Comparison of ENCODE assay signal across 9 cellular contexts in the genomic region with DNA sequence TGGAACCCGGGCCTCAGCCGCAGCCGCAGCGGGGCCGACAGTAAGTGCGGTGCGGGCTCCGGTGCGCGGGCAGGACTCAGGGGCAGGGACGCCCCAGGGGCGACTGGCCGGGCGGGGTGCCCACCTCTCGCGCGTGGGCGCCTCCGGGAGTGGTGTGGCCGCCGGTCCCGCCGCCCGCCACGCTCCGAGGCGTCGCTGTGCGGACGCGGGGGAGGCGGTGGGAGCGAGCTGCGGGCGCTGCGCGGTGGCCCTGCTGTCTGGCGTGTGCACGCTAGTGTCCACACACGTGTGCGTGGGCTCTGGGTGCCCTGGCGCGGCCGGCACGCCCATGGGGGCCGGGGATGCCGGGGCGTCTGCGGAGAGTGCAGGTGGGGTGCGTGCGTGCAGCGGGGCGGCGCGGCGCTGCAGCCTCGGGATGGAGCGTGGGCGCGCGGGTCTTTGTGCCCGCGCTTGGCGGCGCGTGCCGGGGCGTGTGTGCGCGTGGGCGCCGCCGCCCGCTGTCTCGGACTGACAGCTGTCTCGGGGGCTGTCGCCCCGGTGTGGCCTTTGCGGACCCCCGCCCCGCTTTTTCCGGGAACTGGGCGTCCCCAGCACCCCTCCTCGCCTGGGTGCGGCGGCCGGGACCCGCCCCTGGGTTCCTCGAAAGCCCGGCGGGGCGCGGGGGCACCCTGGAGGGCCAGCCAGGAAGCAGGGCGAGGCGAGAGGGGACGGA. TPM values are rescaled to one million over a fixed set of nuclear protein-coding genes. Genes with fewer than 3 reads are reported as not detected.
A peak's percentile ranks its signal among the peaks of the same experiment; 100 is the strongest.
DNase-seq lines count a peak whose midpoint lies in the region; ATAC-seq and TF ChIP-seq lines count a peak whose summit lies in the region.
"Had no signal": no experiment of that assay in that cellular context is flagged by ENCODE, and none has a peak within 500 bp of the region (broad histone marks: within the 10 kb centered on the region; RNA-seq: fewer than 3 reads in every experiment).

No MANE protein-coding gene starts in this region.

- peak overlapping the region; percentile 45 for H3K4me2 ChIP-seq in GM23248 (ENCODE audit: unreplicated experiment)
- H3K4me2 ChIP-seq: KMS-11 had no signal

- no peaks in the 10 kb centered on the region for H4K20me1 ChIP-seq in GM23248 (ENCODE audit: insufficient read depth)

- no peaks in the 10 kb centered on the region for H3F3A ChIP-seq in GM23248 (ENCODE audit: insufficient read depth)

- no peak for TF ChIP-seq CTCF in activated CD8-positive, alpha-beta T cell treated with anti-CD3 and anti-CD28 coated beads for 36 hours (IDR thresholded peaks at IDR 0.05)

- no peaks in the 10 kb centered on the region for H3K9me3 ChIP-seq in GM23248 (ENCODE audit: low read depth)
- H3K9me3 ChIP-seq in right cardiac atrium (ENCODE audit: control insufficient read depth, low read length), result no peaks in the 10 kb centered on the region

- no peak overlapping the region for H3K27ac Mint-ChIP-seq in activated CD8-positive, alpha-beta T cell treated with anti-CD3 and anti-CD28 coated beads for 36 hours

- POLR2A ChIA-PET in activated CD8-positive, alpha-beta T cell treated with anti-CD3 and anti-CD28 coated beads for 36 hours (lab: Charles Lee), result interaction anchor here (0.8 to 1.6 kb wide), 4 partner anchors 10 to 87 kb away, joined by 3 to 7 read pairs (median 5); a partner anchor contains a TSS

- H3K4me1 ChIP-seq in GM23248 (ENCODE audit: insufficient read depth) (0 out of 2 replicates have a peak, but pooled peaks cover 2% of the 10 kb centered on the region), right cardiac atrium (ENCODE audit: control insufficient read depth, insufficient read depth, low read length) (peaks cover 3% of the 10 kb centered on the region)

- H3K4me3 Mint-ChIP-seq in activated CD8-positive, alpha-beta T cell treated with anti-CD3 and anti-CD28 coated beads for 36 hours, result no peak overlapping the region

- no peak overlapping the region for H2AFZ ChIP-seq in GM23248

- peak overlapping the region; percentile 58 for H3K4me3 ChIP-seq in GM23248
- peak overlapping the region; percentile 39 for H3K4me3 ChIP-seq in right cardiac atrium (ENCODE audit: low read length)
- H3K4me3 ChIP-seq in skeletal muscle cell (ENCODE audit: low read depth, low read length), result peak overlapping the region; percentile 38

- H3K4me1 Mint-ChIP-seq in activated CD8-positive, alpha-beta T cell treated with anti-CD3 and anti-CD28 coated beads for 36 hours (ENCODE audit: low read depth), result peaks cover 4% of the 10 kb centered on the region

- H3K9ac ChIP-seq in GM23248, result no peak overlapping the region
- H3K9ac ChIP-seq: KMS-11 had no signal

- CTCF ChIA-PET in activated CD8-positive, alpha-beta T cell treated with anti-CD3 and anti-CD28 coated beads for 36 hours (lab: Charles Lee), result interaction anchor here (1.0 to 2.6 kb wide), 2 partner anchors 9 to 41 kb away, joined by 3 to 19 read pairs; a partner anchor contains a TSS

- in situ Hi-C loops in GM23248 (cut with MboI), result no loop called here

- no peaks in the 10 kb centered on the region for H3K9me3 Mint-ChIP-seq in activated CD8-positive, alpha-beta T cell treated with anti-CD3 and anti-CD28 coated beads for 36 hours

- H3K9me2 ChIP-seq in GM23248 (ENCODE audit: insufficient read depth), result no peaks in the 10 kb centered on the region

- H3K27me3 ChIP-seq in GM23248 (replicated peaks; ENCODE audit: insufficient read depth) (peaks cover 20% of the 10 kb centered on the region), right cardiac atrium (ENCODE audit: control insufficient read depth, insufficient read depth) (no peaks in the 10 kb centered on the region)

- intact Hi-C loops in activated CD8-positive, alpha-beta T cell treated with anti-CD3 and anti-CD28 coated beads for 36 hours (cut with micrococcal nuclease), result no loop called here
- intact Hi-C loops in right cardiac atrium (cut with DNase I), result no loop called here

- H3K27me3 Mint-ChIP-seq in activated CD8-positive, alpha-beta T cell treated with anti-CD3 and anti-CD28 coated beads for 36 hours, result peaks cover 47% of the 10 kb centered on the region

- no peaks in the 10 kb centered on the region for H3K36me3 ChIP-seq in GM23248 (ENCODE audit: low read depth)

- H3K79me2 ChIP-seq in GM23248 (ENCODE audit: insufficient read depth), result 0 out of 2 replicates have a peak, but pooled peaks cover 6% of the 10 kb centered on the region

- DNase-seq in GM23248, result peak; percentile 42
- DNase-seq in activated CD8-positive, alpha-beta T cell treated with anti-CD3 and anti-CD28 coated beads for 36 hours, result no peak
- no peak for DNase-seq in right cardiac atrium
- DNase-seq in skeletal muscle cell (ENCODE audit: low read depth), result no peak
- DNase-seq in superior temporal gyrus (ENCODE audit: extremely low spot score), result no peak
- DNase-seq in NCI-H2029 treated with DMSO at 0.1 percent for 48 hours (lab: John Stamatoyannopoulos, UW), result no peak
- DNase-seq in DMS 273 (lab: John Stamatoyannopoulos, UW; ENCODE audit: unreplicated experiment), result no peak

- H3K36me3 Mint-ChIP-seq in activated CD8-positive, alpha-beta T cell treated with anti-CD3 and anti-CD28 coated beads for 36 hours (ENCODE audit: low read depth), result no peaks in the 10 kb centered on the region

- WGBS in GM23248 (ENCODE audit: low coverage in 1 of 2, low lambda C conversion rate in 2 of 2, missing lambda C conversion rate in 2 of 2), 2 experiments, result 1 to 3% methylated on average over 51 to 54 of the region's 96 CpGs
- under 1% methylated on average over 96 of the region's 96 CpGs for WGBS in right cardiac atrium

- peak; percentile 58 for ATAC-seq in activated CD8-positive, alpha-beta T cell treated with anti-CD3 and anti-CD28 coated beads for 36 hours
- no peak for ATAC-seq in right cardiac atrium
- no peak for ATAC-seq in GM21390 (IDR thresholded peaks at IDR 0.05; ENCODE audit: unreplicated experiment)

- H3K27ac ChIP-seq in GM23248, result no peak overlapping the region
- H3K27ac ChIP-seq in right cardiac atrium (ENCODE audit: low read length), result no peak overlapping the region
- H3K27ac ChIP-seq: KMS-11 had no signal

RNA-seq across cellular contexts. Expression of a gene that starts 0.8 kb away (rescaled TPM):
- not detected in 2 replicates for total RNA-seq in GM23248 (2014; rRNA removed; shearing (Covaris generic))
- polyA plus RNA-seq in GM23248 (2016; fragmentation: Nextera tagmentation; extraction: Ambion mirVana), result 0.13 TPM in 1 of 2 replicates, not detected in the other
- under 1 TPM in 1 of 2 experiments, not detected in 1; 0.23 TPM for total RNA-seq in activated CD8-positive, alpha-beta T cell treated with anti-CD3 and anti-CD28 coated beads for 36 hours
- total RNA-seq in right cardiac atrium, result not detected
- 0.05 TPM for polyA plus RNA-seq in right cardiac atrium

RNA-seq across cellular contexts. Expression of a gene that starts 6.3 kb away (rescaled TPM):
- total RNA-seq in GM23248 (2014; rRNA removed; shearing (Covaris generic)), result 20.9 and 37.6 TPM in 2 replicates
- 35.7 and 37.0 TPM in 2 replicates for polyA plus RNA-seq in GM23248 (2016; fragmentation: Nextera tagmentation; extraction: Ambion mirVana)
- 10 to 100 TPM; 23.7 to 28.5 TPM for total RNA-seq in activated CD8-positive, alpha-beta T cell treated with anti-CD3 and anti-CD28 coated beads for 36 hours
- total RNA-seq in right cardiac atrium, result 10 to 100 TPM; 31.3 to 41.7 (median 38.5) TPM
- 35.2 TPM for polyA plus RNA-seq in right cardiac atrium

RNA-seq across cellular contexts. Expression of a gene that starts 7.4 kb away (rescaled TPM):
- total RNA-seq in GM23248 (2014; rRNA removed; shearing (Covaris generic)), result 94.8 and 170 TPM in 2 replicates
- polyA plus RNA-seq in GM23248 (2016; fragmentation: Nextera tagmentation; extraction: Ambion mirVana) (146 and 159 TPM in 2 replicates), right cardiac atrium (164 TPM)
- 10 to 100 TPM; 17.2 to 17.7 TPM for total RNA-seq in activated CD8-positive, alpha-beta T cell treated with anti-CD3 and anti-CD28 coated beads for 36 hours
- total RNA-seq in right cardiac atrium, result 100 to 1,000 TPM in 3 of 4 donors, 10 to 100 TPM in 1; 87.5 to 135 (median 111) TPM

RNA-seq across cellular contexts. Expression of a gene that starts 8.3 kb away (rescaled TPM):
- total RNA-seq in GM23248 (2014; rRNA removed; shearing (Covaris generic)), result not detected in 2 replicates
- polyA plus RNA-seq in GM23248 (2016; fragmentation: Nextera tagmentation; extraction: Ambion mirVana), result not detected in 2 replicates
- total RNA-seq in activated CD8-positive, alpha-beta T cell treated with anti-CD3 and anti-CD28 coated beads for 36 hours, result under 1 TPM in 1 of 2 experiments, not detected in 1; 0.52 TPM
- total RNA-seq in right cardiac atrium, result not detected
- 0.14 TPM for polyA plus RNA-seq in right cardiac atrium

RNA-seq across cellular contexts. Expression of a gene that starts 13.4 kb away (rescaled TPM):
- total RNA-seq in GM23248 (2014; rRNA removed; shearing (Covaris generic)), result 38.6 and 41.9 TPM in 2 replicates
- 17.2 and 18.1 TPM in 2 replicates for polyA plus RNA-seq in GM23248 (2016; fragmentation: Nextera tagmentation; extraction: Ambion mirVana)
- 10 to 100 TPM; 37.5 to 42.4 TPM for total RNA-seq in activated CD8-positive, alpha-beta T cell treated with anti-CD3 and anti-CD28 coated beads for 36 hours
- total RNA-seq in right cardiac atrium, result 100 to 1,000 TPM; 132 to 171 (median 141) TPM
- polyA plus RNA-seq in right cardiac atrium, result 199 TPM
